In the genomic region with DNA sequence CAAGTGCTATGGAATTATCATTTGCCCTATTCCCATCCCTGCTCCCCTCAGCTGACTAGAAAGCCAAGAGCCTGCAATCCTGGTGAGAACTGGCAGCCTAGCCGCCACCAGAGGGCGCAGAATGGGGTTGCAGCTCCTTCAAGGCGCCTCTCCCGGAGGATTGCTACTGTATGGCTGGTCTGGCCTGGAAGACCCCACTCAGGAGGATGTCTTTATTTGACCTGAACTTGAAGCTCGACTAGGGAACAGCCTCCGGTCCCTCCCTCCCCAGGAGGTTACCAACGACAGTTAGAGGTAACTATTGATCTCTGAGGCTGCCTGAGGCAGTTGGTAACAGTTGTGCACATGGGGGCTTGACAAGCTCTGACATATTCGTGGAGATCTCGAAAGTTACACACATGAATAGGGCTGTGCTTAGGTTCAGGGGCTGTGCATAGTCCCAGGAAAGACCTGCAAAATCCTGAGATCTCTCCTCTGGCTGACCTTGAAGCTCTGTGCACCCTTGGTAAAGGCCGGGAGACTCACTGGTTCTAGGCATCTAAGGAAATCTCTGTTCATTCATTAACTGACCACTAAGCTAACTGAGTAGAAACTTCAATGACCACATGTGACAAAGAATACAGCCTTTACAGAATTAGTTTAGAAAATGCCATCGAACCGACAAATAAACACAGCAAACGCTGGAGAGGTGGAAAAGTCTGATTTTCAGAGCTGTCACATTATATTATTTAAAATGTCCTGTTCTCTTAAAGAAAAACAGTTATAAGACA, we compare ENCODE assay signal across 9 cellular contexts.
DNase-seq lines count a peak whose midpoint lies in the region; ATAC-seq and TF ChIP-seq lines count a peak whose summit lies in the region.
"Had no signal": no experiment of that assay in that cellular context is flagged by ENCODE, and none has a peak within 500 bp of the region (broad histone marks: within the 10 kb centered on the region; RNA-seq: fewer than 3 reads in every experiment).

No MANE protein-coding gene starts in this region.

- no peak overlapping the region for H3K27ac ChIP-seq in naive thymus-derived CD4-positive, alpha-beta T cell (ENCODE audit: low read depth, low read length)

- H3K4me1 ChIP-seq in naive thymus-derived CD4-positive, alpha-beta T cell (ENCODE audit: control insufficient read depth in 2 of 2, insufficient read depth in 2 of 2, low read length in 2 of 2), result no peaks in the 10 kb centered on the region

- CTCF ChIA-PET in activated CD8-positive, alpha-beta memory T cell treated with anti-CD3 and anti-CD28 coated beads, Interleukin-2, amount 10 ng/mL, durations not matched to agents 7 days and 5 days (lab: Charles Lee), result interaction anchor here (0.6 to 4.3 kb wide), 18 partner anchors 9 to 1202 kb away, joined by 3 to 21 read pairs (median 4); partner anchors contain the start of gene ING3
- CTCF ChIA-PET in naive thymus-derived CD4-positive, alpha-beta T cell (lab: Charles Lee), result interaction anchor here (0.7 to 2.2 kb wide), 5 partner anchors 9 to 299 kb away, joined by 3 to 5 read pairs (median 5); no protein-coding TSS in a partner anchor

- no peak for TF ChIP-seq POLR2A in erythroblast (IDR thresholded peaks at IDR 0.05; ENCODE audit: low read length)

- peak; percentile 67 for DNase-seq in CD1c-positive myeloid dendritic cell (ENCODE audit: extremely low spot score)
- DNase-seq in NCI-H69 (lab: John Stamatoyannopoulos, UW), result peak; percentile 95
- peak; percentile 67 for DNase-seq in activated CD8-positive, alpha-beta memory T cell treated with anti-CD3 and anti-CD28 coated beads, Interleukin-2, amount 10 ng/mL, durations not matched to agents 7 days and 5 days
- peak; percentile 64 to 83 for DNase-seq in erythroblast (lab: John Stamatoyannopoulos, UW)
- peak; percentile 6 to 63 (median 21) for DNase-seq in naive thymus-derived CD4-positive, alpha-beta T cell

- ATAC-seq in GM19025 (IDR thresholded peaks at IDR 0.05; ENCODE audit: low read depth, unreplicated experiment) (peak; percentile 86), HG03139 (IDR thresholded peaks at IDR 0.05; ENCODE audit: unreplicated experiment) (peak; percentile 94)
- peak; percentile 76 for ATAC-seq in activated CD8-positive, alpha-beta memory T cell treated with anti-CD3 and anti-CD28 coated beads, Interleukin-2, amount 10 ng/mL, durations not matched to agents 7 days and 5 days
- ATAC-seq in naive thymus-derived CD4-positive, alpha-beta T cell, result peak; percentile 77
- peak; percentile 76 for ATAC-seq in stimulated activated memory B cell treated with anti-CD40 and anti-IgM and Interleukin-4, amounts not matched to agents 10 μg/mL and 1 μg/mL and 100 μg/mL, for 72 hours

- no peaks in the 10 kb centered on the region for H3K9me3 Mint-ChIP-seq in activated CD8-positive, alpha-beta memory T cell treated with anti-CD3 and anti-CD28 coated beads, Interleukin-2, amount 10 ng/mL, durations not matched to agents 7 days and 5 days (ENCODE audit: low read depth)
- no peaks in the 10 kb centered on the region for H3K9me3 Mint-ChIP-seq in naive thymus-derived CD4-positive, alpha-beta T cell
- no peaks in the 10 kb centered on the region for H3K9me3 Mint-ChIP-seq in stimulated activated memory B cell treated with anti-CD40 and anti-IgM and Interleukin-4, amounts not matched to agents 10 μg/mL and 1 μg/mL and 100 μg/mL, for 72 hours
- H3K9me3 Mint-ChIP-seq: T-helper 1 cell treated with Interleukin-12 subunit alpha and Interleukin-12 subunit beta and Interleukin-4 antibody, amounts not matched to agents 30 μg/mL and 1 μg/mL, for 36 hours had no signal

- H3K9me3 ChIP-seq in naive thymus-derived CD4-positive, alpha-beta T cell (ENCODE audit: control insufficient read depth in 2 of 3, low read length in 3 of 3), result no peaks in the 10 kb centered on the region

- intact Hi-C loops in naive thymus-derived CD4-positive, alpha-beta T cell (cut with micrococcal nuclease), result loop anchor here (1.0 to 2.0 kb wide), 5 partner anchors 149 to 1203 kb away; no protein-coding TSS in a partner anchor

- peaks cover 13% of the 10 kb centered on the region for H3K27me3 Mint-ChIP-seq in activated CD8-positive, alpha-beta memory T cell treated with anti-CD3 and anti-CD28 coated beads, Interleukin-2, amount 10 ng/mL, durations not matched to agents 7 days and 5 days
- peaks cover 0 to 10% (median 5%) of the 10 kb centered on the region in 5 donors for H3K27me3 Mint-ChIP-seq in naive thymus-derived CD4-positive, alpha-beta T cell
- peaks cover 8% of the 10 kb centered on the region for H3K27me3 Mint-ChIP-seq in stimulated activated memory B cell treated with anti-CD40 and anti-IgM and Interleukin-4, amounts not matched to agents 10 μg/mL and 1 μg/mL and 100 μg/mL, for 72 hours

- peaks cover 2% of the 10 kb centered on the region for H3K4me1 Mint-ChIP-seq in activated CD8-positive, alpha-beta memory T cell treated with anti-CD3 and anti-CD28 coated beads, Interleukin-2, amount 10 ng/mL, durations not matched to agents 7 days and 5 days
- no peaks in the 10 kb centered on the region for H3K4me1 Mint-ChIP-seq in naive thymus-derived CD4-positive, alpha-beta T cell
- H3K4me1 Mint-ChIP-seq in stimulated activated memory B cell treated with anti-CD40 and anti-IgM and Interleukin-4, amounts not matched to agents 10 μg/mL and 1 μg/mL and 100 μg/mL, for 72 hours, result no peaks in the 10 kb centered on the region

- POLR2A ChIA-PET in naive thymus-derived CD4-positive, alpha-beta T cell (lab: Charles Lee), result no interaction called here

- H3K4me3 Mint-ChIP-seq in activated CD8-positive, alpha-beta memory T cell treated with anti-CD3 and anti-CD28 coated beads, Interleukin-2, amount 10 ng/mL, durations not matched to agents 7 days and 5 days, result no peak overlapping the region
- H3K4me3 Mint-ChIP-seq in naive thymus-derived CD4-positive, alpha-beta T cell, result no peak overlapping the region
- H3K4me3 Mint-ChIP-seq in stimulated activated memory B cell treated with anti-CD40 and anti-IgM and Interleukin-4, amounts not matched to agents 10 μg/mL and 1 μg/mL and 100 μg/mL, for 72 hours, result no peak overlapping the region
- H3K4me3 Mint-ChIP-seq: T-helper 1 cell treated with Interleukin-12 subunit alpha and Interleukin-12 subunit beta and Interleukin-4 antibody, amounts not matched to agents 30 μg/mL and 1 μg/mL, for 36 hours had no signal

- no peak overlapping the region for H3K27ac Mint-ChIP-seq in activated CD8-positive, alpha-beta memory T cell treated with anti-CD3 and anti-CD28 coated beads, Interleukin-2, amount 10 ng/mL, durations not matched to agents 7 days and 5 days
- no peak overlapping the region for H3K27ac Mint-ChIP-seq in naive thymus-derived CD4-positive, alpha-beta T cell
- no peak overlapping the region for H3K27ac Mint-ChIP-seq in stimulated activated memory B cell treated with anti-CD40 and anti-IgM and Interleukin-4, amounts not matched to agents 10 μg/mL and 1 μg/mL and 100 μg/mL, for 72 hours
- H3K27ac Mint-ChIP-seq: T-helper 1 cell treated with Interleukin-12 subunit alpha and Interleukin-12 subunit beta and Interleukin-4 antibody, amounts not matched to agents 30 μg/mL and 1 μg/mL, for 36 hours had no signal

- no peaks in the 10 kb centered on the region for H3K36me3 ChIP-seq in naive thymus-derived CD4-positive, alpha-beta T cell (ENCODE audit: control insufficient read depth in 2 of 3, insufficient read depth in 3 of 3, low read length in 3 of 3)

- no peak overlapping the region for H3K4me3 ChIP-seq in naive thymus-derived CD4-positive, alpha-beta T cell (ENCODE audit: low read length)

- H3K27me3 ChIP-seq in naive thymus-derived CD4-positive, alpha-beta T cell (ENCODE audit: control insufficient read depth in 2 of 2, insufficient read depth in 2 of 2, low read length in 2 of 2), result no peaks in the 10 kb centered on the region

- no peaks in the 10 kb centered on the region for H3K36me3 Mint-ChIP-seq in activated CD8-positive, alpha-beta memory T cell treated with anti-CD3 and anti-CD28 coated beads, Interleukin-2, amount 10 ng/mL, durations not matched to agents 7 days and 5 days
- no peaks in the 10 kb centered on the region for H3K36me3 Mint-ChIP-seq in naive thymus-derived CD4-positive, alpha-beta T cell
- H3K36me3 Mint-ChIP-seq in stimulated activated memory B cell treated with anti-CD40 and anti-IgM and Interleukin-4, amounts not matched to agents 10 μg/mL and 1 μg/mL and 100 μg/mL, for 72 hours, result no peaks in the 10 kb centered on the region

Comparison
In these comparisons a context has a peak if more than half of its experiments do, and no peak if none do; other contexts are left out.
1. DNase-seq: peak in every context shown above with its lines; median percentile 95 in NCI-H69; 74 in erythroblast; 67 in CD1c-positive myeloid dendritic cell; 67 in activated CD8-positive, alpha-beta memory T cell treated with anti-CD3 and anti-CD28 coated beads, Interleukin-2, amount 10 ng/mL, durations not matched to agents 7 days and 5 days; 21 in naive thymus-derived CD4-positive, alpha-beta T cell.